In genomic region chr9:37096628-37097027, GRCh38 we compare ENCODE assay signal across 28 cellular contexts.
"Had no signal": no experiment of that assay in that cellular context is flagged by ENCODE, and none has a peak within 500 bp of the region (broad histone marks: within the 10 kb centered on the region; RNA-seq: fewer than 3 reads in every experiment).

No MANE protein-coding gene starts in this region.

- H3K27ac ChIP-seq: coronary artery, epithelial cell of prostate, esophagus squamous epithelium, gastrocnemius medialis, heart right ventricle, left lung, lower lobe of right lung had no signal

- H3K9me3 Mint-ChIP-seq: dendritic cell treated with granulocyte-macrophage colony-stimulating factor and Interleukin-4, amounts not matched to agents 40 ng/mL and 50 ng/mL, for 4 days; effector memory CD8-positive, alpha-beta T cell; endodermal cell; mesothelial cell of epicardium; naive B cell had no signal

- H3K27ac Mint-ChIP-seq: dendritic cell treated with granulocyte-macrophage colony-stimulating factor and Interleukin-4, amounts not matched to agents 40 ng/mL and 50 ng/mL, for 4 days; effector memory CD8-positive, alpha-beta T cell; mesothelial cell of epicardium had no signal

- H3K9me3 ChIP-seq: esophagus squamous epithelium, gastrocnemius medialis, heart right ventricle, left lung, lower lobe of right lung, mucosa of descending colon had no signal

- H3K36me3 Mint-ChIP-seq: mesothelial cell of epicardium, naive B cell had no signal

- H3K4me1 Mint-ChIP-seq: mesothelial cell of epicardium had no signal

- H3K4me3 ChIP-seq: coronary artery, esophagus squamous epithelium, gastrocnemius medialis, heart right ventricle, left lung, lower lobe of right lung, mucosa of descending colon had no signal

- ATAC-seq: effector memory CD8-positive, alpha-beta T cell; esophagus mucosa; gastrocnemius medialis; heart right ventricle; left cardiac atrium; left lung; left ventricle myocardium superior; lower lobe of right lung; mucosa of descending colon had no signal

- H3K27me3 Mint-ChIP-seq: effector memory CD8-positive, alpha-beta T cell; naive B cell had no signal

- H3K4me3 Mint-ChIP-seq: dendritic cell treated with granulocyte-macrophage colony-stimulating factor and Interleukin-4, amounts not matched to agents 40 ng/mL and 50 ng/mL, for 4 days; effector memory CD8-positive, alpha-beta T cell; endodermal cell; mesothelial cell of epicardium; naive B cell had no signal

- H3K27me3 ChIP-seq: esophagus squamous epithelium, gastrocnemius medialis, heart right ventricle, left lung had no signal

- DNase-seq: effector CD8-positive, alpha-beta T cell; effector memory CD8-positive, alpha-beta T cell; endodermal cell; erythroblast; esophagus squamous epithelium; foreskin fibroblast; foreskin melanocyte; gastrocnemius medialis; glutamatergic neuron; head of caudate nucleus; heart right ventricle; hippocampal formation; left cardiac atrium; left lung; left ventricle myocardium superior; lower lobe of right lung; mesenchymal stem cell; mucosa of descending colon; naive B cell had no signal

- H3K4me1 ChIP-seq: esophagus squamous epithelium, gastrocnemius medialis, heart right ventricle, left lung, lower lobe of right lung had no signal

- FAIRE-seq: colon, endometrium, islet of Langerhans, keratinocyte had no signal

- H3K36me3 ChIP-seq: esophagus squamous epithelium, gastrocnemius medialis, heart right ventricle, left lung, lower lobe of right lung had no signal
